8 cellular contexts compared by ENCODE assay signal in genomic region chr1:185733818-185734709, GRCh38. TPM values are rescaled to one million over a fixed set of nuclear protein-coding genes. Genes with fewer than 3 reads are reported as not detected.
DNase-seq lines count a peak whose midpoint lies in the region; ATAC-seq and TF ChIP-seq lines count a peak whose summit lies in the region.

Gene HMCN1 (plus strand): TSS chr1:185734391. CDS start chr1:185734780, 389 bp downstream.

- DNase-seq in DMS153 (lab: John Stamatoyannopoulos, UW) (peak; percentile 18), SK-N-SH (peak; percentile 59), cardiac fibroblast (ENCODE audit: low read depth in 2 of 2) (peak; percentile 56 to 82), iPS-NIHi7 (ENCODE audit: extremely low spot score) (peak; percentile 84), sciatic nerve (ENCODE audit: low spot score) (peak; percentile 76), epidermal melanocyte (ENCODE audit: insufficient read length, low spot score) (no peak)

- H3K4me3 ChIP-seq in HUES64 (ENCODE audit: low read length) (peak within 1 kb of the TSS; percentile 69), SK-N-SH (ENCODE audit: low read depth in 2 of 2, low read length in 1 of 2) (peak within 1 kb of the TSS; percentile 66 to 68), cardiac fibroblast (replicated peaks in 1 of 2; ENCODE audit: low read depth in 2 of 2, low read length in 2 of 2) (peak within 1 kb of the TSS; percentile 55 to 61)

- peak within 1 kb of the TSS; percentile 80 for H2AFZ ChIP-seq in SK-N-SH (ENCODE audit: low read depth)

- H3K4me2 ChIP-seq in SK-N-SH: peak within 1 kb of the TSS; percentile 77

- H3K27ac ChIP-seq in HUES64 (ENCODE audit: low read depth, low read length) (no peak within 1 kb of the TSS; the same call in 1 of the 2 replicates), SK-N-SH (ENCODE audit: low read depth in 2 of 2, low read length in 1 of 2) (peak within 1 kb of the TSS; percentile 67 to 78)

- under 1% methylated on average over 46 of the region's 47 CpGs for WGBS in HUES64
- WGBS in SK-N-SH (ENCODE audit: low lambda C conversion rate): 1% methylated on average over 21 of the region's 47 CpGs

- H3F3A ChIP-seq in SK-N-SH (replicated peaks; ENCODE audit: insufficient read depth): no peaks in the 10 kb centered on the region

- no peaks in the 10 kb centered on the region for H3K9me2 ChIP-seq in SK-N-SH

- H3K4me1 ChIP-seq in HUES64 (ENCODE audit: insufficient read depth, low read length): peaks cover 11% of the 10 kb centered on the region
- peaks cover 7 to 14% of the 10 kb centered on the region in 2 experiments; a peak in 3 of 4 replicates for H3K4me1 ChIP-seq in SK-N-SH (ENCODE audit: control insufficient read depth in 1 of 2, insufficient read depth in 2 of 2, low read depth in 1 of 2, low read length in 1 of 2)

- H3K9ac ChIP-seq in HUES64 (ENCODE audit: low read depth, low read length) (peak within 1 kb of the TSS; percentile 67), SK-N-SH (peak within 1 kb of the TSS; percentile 63)

- intact Hi-C loops in sciatic nerve (cut with DNase I): no loop called here

- H3K9me3 ChIP-seq in HUES64 (ENCODE audit: insufficient read depth, low read depth, low read length) (no peaks in the 10 kb centered on the region), SK-N-SH (no peaks in the 10 kb centered on the region)

- TF ChIP-seq CTCF in SK-N-SH (IDR thresholded peaks at IDR 0.05) (peak; percentile 57), cardiac fibroblast (IDR thresholded peaks at IDR 0.05; ENCODE audit: low read depth, low read length) (peak; percentile 53)

- H4K20me1 ChIP-seq in SK-N-SH (ENCODE audit: insufficient read depth): no peaks in the 10 kb centered on the region

- no peaks in the 10 kb centered on the region for H3K36me3 ChIP-seq in HUES64 (ENCODE audit: insufficient read depth, low read length)
- no peaks in the 10 kb centered on the region for H3K36me3 ChIP-seq in SK-N-SH (replicated peaks in 1 of 2; ENCODE audit: control insufficient read depth in 1 of 2, insufficient read depth in 2 of 2, low read length in 1 of 2)

- H3K79me2 ChIP-seq in SK-N-SH (ENCODE audit: insufficient read depth): peaks cover 15% of the 10 kb centered on the region

- TF ChIP-seq RAD21 in SK-N-SH (IDR thresholded peaks at IDR 0.05; ENCODE audit: low read length): no peak

- POLR2A ChIA-PET in SK-N-SH (lab: Yijun Ruan, JAX): no interaction called here

- TF ChIP-seq EP300 in SK-N-SH (IDR thresholded peaks at IDR 0.05; ENCODE audit: borderline replicate concordance in 1 of 2, low read depth in 1 of 2, low read length in 1 of 2): no peak

- H3K27me3 ChIP-seq in HUES64 (ENCODE audit: insufficient read depth, low read length): peaks cover 16% of the 10 kb centered on the region
- H3K27me3 ChIP-seq in SK-N-SH (ENCODE audit: insufficient read depth): peaks cover 4% of the 10 kb centered on the region; the same call in 1 of the 2 replicates

- ATAC-seq in sciatic nerve (peak; percentile 92), GM21825 (IDR thresholded peaks at IDR 0.05; ENCODE audit: unreplicated experiment) (no peak)

- CTCF ChIA-PET in SK-N-SH (lab: Yijun Ruan, JAX): interaction anchor here (0.9 to 3.9 kb wide), 2 partner anchors 14 to 20 kb away, joined by 3 to 18 read pairs; no protein-coding TSS in a partner anchor

TF ChIP-seq in SK-N-SH, 30 proteins besides CTCF, POLR2A, EP300 and RAD21:
- TF ChIP-seq TAF1 (IDR thresholded peaks at IDR 0.05; ENCODE audit: borderline replicate concordance, low read depth, low read length) (peak; percentile 13; the same call in 1 of the 2 replicates), GATA2 (CRISPR knock-in tag; IDR thresholded peaks at IDR 0.05) (peak; percentile 21; the same call in 1 of the 2 replicates), NFIC (IDR thresholded peaks at IDR 0.05; ENCODE audit: borderline replicate concordance) (no peak), FOXJ3 (CRISPR knock-in tag; IDR thresholded peaks at IDR 0.05) (no peak), RFX5 (IDR thresholded peaks at IDR 0.05; ENCODE audit: low read length) (no peak), MAX (IDR thresholded peaks at IDR 0.05; ENCODE audit: low read depth) (peak; percentile 50), TEAD4 (IDR thresholded peaks at IDR 0.05; ENCODE audit: borderline replicate concordance, insufficient read depth) (no peak), POLR2AphosphoS5 (IDR thresholded peaks at IDR 0.05; ENCODE audit: low read depth, low read length) (0 out of 2 replicates have a peak, but pooled peaks have one; percentile 18), FOSL2 (IDR thresholded peaks at IDR 0.05; ENCODE audit: borderline replicate concordance, low read depth) (no peak)
TF ChIP-seq in SK-N-SH: peak in this region for 4.

RNA-seq across cellular contexts. Expression of gene HMCN1, which starts in this region (rescaled TPM):
- 3.0 TPM for polyA plus RNA-seq in HUES64 (2013, experiment 1 of 2)
- polyA plus RNA-seq in HUES64 (2013, experiment 2 of 2): 6.0 TPM
- 59.5 and 92.6 TPM in 2 replicates for polyA plus RNA-seq in SK-N-SH (2012; rRNA removed)
- 64.8 and 68.7 TPM in 2 replicates for polyA plus RNA-seq in SK-N-SH (2012; cell fraction: cytosol; rRNA removed)
- 64.9 and 147 TPM in 2 replicates for polyA plus RNA-seq in SK-N-SH (2012; cell fraction: nucleus; rRNA removed)
- total RNA-seq in sciatic nerve: 6.9 TPM
